ENCODE assay signal across 9 cellular contexts in the genomic region with DNA sequence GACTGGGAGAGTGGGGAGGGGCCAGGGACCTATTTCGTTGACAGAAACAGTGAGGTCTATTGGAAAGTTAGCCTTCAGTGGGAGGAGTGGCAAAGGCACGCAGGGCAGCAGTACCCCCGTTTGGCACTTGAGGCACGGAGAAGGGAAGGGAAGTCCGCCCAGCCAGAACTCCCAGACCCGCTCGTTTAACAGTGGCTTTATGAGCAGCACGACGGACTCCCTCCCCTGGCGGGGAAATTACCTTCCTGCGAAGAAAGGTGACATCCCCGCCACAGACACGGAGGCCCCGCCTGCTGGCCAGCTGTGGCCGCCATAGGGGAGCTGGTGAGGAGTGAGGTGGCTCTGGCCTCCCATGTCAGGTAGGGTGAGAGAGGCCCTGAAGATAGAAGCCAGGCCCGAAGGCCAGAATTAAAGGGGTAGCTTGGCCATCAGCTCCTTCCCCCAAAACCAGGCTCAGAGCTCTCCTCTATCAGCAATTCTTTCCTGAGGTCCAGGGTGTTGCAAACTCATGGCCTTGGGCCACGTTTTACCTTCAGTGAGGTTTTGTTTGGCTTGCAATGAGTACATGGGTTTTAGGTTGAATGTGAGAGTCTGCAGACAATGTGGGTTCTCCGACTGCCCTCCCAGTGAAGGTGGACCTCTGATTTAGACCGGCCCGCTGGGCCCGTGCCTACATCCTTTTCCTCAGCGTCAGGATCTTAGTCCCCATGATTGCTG.
DNase-seq lines count a peak whose midpoint lies in the region; ATAC-seq, FAIRE-seq and TF ChIP-seq lines count a peak whose summit lies in the region.
"Had no signal": no experiment of that assay in that cellular context is flagged by ENCODE, and none has a peak within 500 bp of the region (broad histone marks: within the 10 kb centered on the region; RNA-seq: fewer than 3 reads in every experiment).

No MANE protein-coding gene starts in this region.

- H3K4me1 ChIP-seq in A673 (ENCODE audit: insufficient read depth, low read length, poor library complexity, severe bottlenecking), result peaks cover 86% of the 10 kb centered on the region
- H3K4me1 ChIP-seq in kidney (ENCODE audit: control insufficient read depth in 1 of 2, insufficient read depth in 1 of 2, low read depth in 1 of 2, low read length in 2 of 2), result peaks cover 18 to 19% of the 10 kb centered on the region in 2 donors
- H3K4me1 ChIP-seq in testis, result peaks cover 5% of the 10 kb centered on the region

- H3K9me3 ChIP-seq in A673 (ENCODE audit: low read depth, low read length, poor library complexity, severe bottlenecking), result no peaks in the 10 kb centered on the region
- no peaks in the 10 kb centered on the region for H3K9me3 ChIP-seq in kidney (ENCODE audit: control insufficient read depth in 1 of 2, low read length in 2 of 2)
- no peaks in the 10 kb centered on the region for H3K9me3 ChIP-seq in testis

- no peak overlapping the region for H3K27ac Mint-ChIP-seq in T-cell

- H3K4me3 ChIP-seq in A673 (ENCODE audit: low read depth, low read length, poor library complexity, severe bottlenecking) (peak overlapping the region; percentile 39), kidney (ENCODE audit: low read length in 2 of 2) (peak overlapping the region in 1 of 2 donors; percentile 48), testis (peak overlapping the region in 1 of 2 donors; percentile 29)

- TF ChIP-seq POLR2A in testis (IDR thresholded peaks at IDR 0.05), result no peak

- POLR2A ChIA-PET in A673 (lab: Charles Lee; ENCODE audit: low non-redundant PET) (no interaction called here), T-cell (lab: Charles Lee) (no interaction called here)

- H3K9ac ChIP-seq in kidney (ENCODE audit: low read length in 2 of 2), result peak overlapping the region in 1 of 2 donors; percentile 71

- CTCF ChIA-PET in A673 (lab: Charles Lee), result no interaction called here
- CTCF ChIA-PET in T-cell (lab: Charles Lee), result interaction anchor here in 1 of 2 donors (0.6 kb wide), 1 partner anchor 209 kb away, joined by 3 read pairs; no protein-coding TSS in a partner anchor

- TF ChIP-seq CTCF in A673 (conservative IDR thresholded peaks at IDR 0.05; ENCODE audit: low read depth, low read length) (no peak), kidney (IDR thresholded peaks at IDR 0.05; ENCODE audit: borderline replicate concordance, extremely low read depth, insufficient read depth) (no peak), testis (IDR thresholded peaks at IDR 0.05) (no peak)

- ATAC-seq in T-cell (replicated peaks in 1 of 4) (no peak), HG02678 (IDR thresholded peaks at IDR 0.05; ENCODE audit: unreplicated experiment) (no peak)

- no TSS peak for BruUV-seq in A673 (replicated peaks; lab: Mats Ljungman, UMichigan)

- intact Hi-C loops in A673 (cut with micrococcal nuclease; ENCODE audit: unreplicated experiment), result loop anchor here (2.0 to 5.0 kb wide), 3 partner anchors 131 to 337 kb away; no protein-coding TSS in a partner anchor
- intact Hi-C loops in kidney (cut with DNase I), result no loop called here
- intact Hi-C loops in testis (cut with DNase I; ENCODE audit: low total_unique reads), result no loop called here

- 56 to 68% methylated on average over 22 of the region's 22 CpGs for WGBS in testis, 2 donors

- H3K4me3 Mint-ChIP-seq in T-cell, result peak overlapping the region in 2 of 3 donors; percentile 62 to 68

- H3K9me3 Mint-ChIP-seq in T-cell, result no peaks in the 10 kb centered on the region

- H3K27me3 Mint-ChIP-seq in T-cell, result peaks cover 33 to 66% of the 10 kb centered on the region in 2 donors

- peaks cover 4 to 10% (median 9%) of the 10 kb centered on the region in 3 donors for H3K4me1 Mint-ChIP-seq in T-cell

- H3K36me3 Mint-ChIP-seq in T-cell, result no peaks in the 10 kb centered on the region

- no peaks in the 10 kb centered on the region for H3K36me3 ChIP-seq in A673 (ENCODE audit: insufficient read depth, low read length, poor library complexity, severe bottlenecking)
- no peaks in the 10 kb centered on the region for H3K36me3 ChIP-seq in kidney (ENCODE audit: control insufficient read depth in 1 of 2, insufficient read depth in 2 of 2, low read length in 2 of 2)
- no peaks in the 10 kb centered on the region for H3K36me3 ChIP-seq in testis (ENCODE audit: low read depth, missing control alignments)

- H3K27me3 ChIP-seq in A673 (replicated peaks; ENCODE audit: insufficient read depth, low read depth, low read length, poor library complexity), result no peaks in the 10 kb centered on the region
- no peaks in the 10 kb centered on the region for H3K27me3 ChIP-seq in testis

- in situ Hi-C loops in G401 (cut with HindIII; ENCODE audit: low sequenced_read_pairs), result no loop called here

- H3K27ac ChIP-seq in A673 (ENCODE audit: low read depth, low read length, poor library complexity, severe bottlenecking) (peak overlapping the region; percentile 92), kidney (ENCODE audit: low read depth in 2 of 2, low read length in 2 of 2) (peak overlapping the region; percentile 61 to 81), testis (no peak overlapping the region)
- H3K27ac ChIP-seq: VCaP had no signal

- no peak for FAIRE-seq in kidney (lab: Jason Lieb, UNC)

- DNase-seq in A673 (ENCODE audit: low spot score) (peak; percentile 48), G401 (ENCODE audit: low spot score) (peak; percentile 17), T-cell (peak in 2 of 34 experiments; percentile 12 to 14), kidney (peak; percentile 72), NCI-H1694 (lab: John Stamatoyannopoulos, UW) (no peak), testis (no peak)
- DNase-seq in activated CD8-positive, alpha-beta memory T cell treated with anti-CD3 and anti-CD28 coated beads, Interleukin-2, amount 50 U/mL, for 48 hours, result no peak

Comparison
In these comparisons a context has a peak if more than half of its experiments do, and no peak if none do; other contexts are left out.
1. DNase-seq: peak in A673 (single experiment), G401 (single experiment) and kidney (single experiment); none in activated CD8-positive, alpha-beta memory T cell treated with anti-CD3 and anti-CD28 coated beads, Interleukin-2, amount 50 U/mL, for 48 hours (single experiment), NCI-H1694 (single experiment) and testis (single experiment).
2. H3K27ac ChIP-seq: peak in A673 (single experiment) and kidney (2 of 2); none in testis (0 of 2).